ENCODE assay signal across 10 cellular contexts in the genomic region with DNA sequence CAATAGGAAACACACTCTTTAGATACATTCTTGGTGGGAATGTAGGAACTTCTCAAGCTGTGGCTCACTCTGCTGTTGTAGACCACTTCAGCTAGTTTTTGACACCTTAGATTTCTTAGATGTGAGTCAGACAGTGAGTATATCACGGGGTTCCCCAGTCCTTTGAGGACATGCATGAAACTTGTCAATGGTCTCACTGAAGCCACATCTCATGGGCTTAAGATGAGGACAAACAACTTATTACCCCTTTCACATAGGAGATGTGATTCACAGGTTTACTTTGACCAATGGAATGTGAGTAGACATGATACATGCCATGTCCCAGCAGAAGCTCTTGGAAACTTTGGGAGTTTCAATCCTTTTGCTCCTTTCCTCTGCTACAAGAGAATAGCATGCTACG.
DNase-seq lines count a peak whose midpoint lies in the region; ATAC-seq and FAIRE-seq lines count a peak whose summit lies in the region.
"Had no signal": no experiment of that assay in that cellular context is flagged by ENCODE, and none has a peak within 500 bp of the region (broad histone marks: within the 10 kb centered on the region; RNA-seq: fewer than 3 reads in every experiment).

No MANE protein-coding gene starts in this region.

- FAIRE-seq in frontal cortex (lab: Jason Lieb, UNC) = no peak

- intact Hi-C loops in dendritic cell treated with granulocyte-macrophage colony-stimulating factor and Interleukin-4, amounts not matched to agents 40 ng/mL and 50 ng/mL, for 4 days (cut with micrococcal nuclease) = no loop called here

- H3K36me3 Mint-ChIP-seq in dendritic cell treated with granulocyte-macrophage colony-stimulating factor and Interleukin-4, amounts not matched to agents 40 ng/mL and 50 ng/mL, for 4 days (ENCODE audit: low read depth) = no peaks in the 10 kb centered on the region

- H3K27ac Mint-ChIP-seq in dendritic cell treated with granulocyte-macrophage colony-stimulating factor and Interleukin-4, amounts not matched to agents 40 ng/mL and 50 ng/mL, for 4 days = peak overlapping the region; percentile 68

- no peaks in the 10 kb centered on the region for H3K27me3 Mint-ChIP-seq in dendritic cell treated with granulocyte-macrophage colony-stimulating factor and Interleukin-4, amounts not matched to agents 40 ng/mL and 50 ng/mL, for 4 days

- no peaks in the 10 kb centered on the region for H3K9me3 Mint-ChIP-seq in dendritic cell treated with granulocyte-macrophage colony-stimulating factor and Interleukin-4, amounts not matched to agents 40 ng/mL and 50 ng/mL, for 4 days

- H3K4me3 Mint-ChIP-seq in dendritic cell treated with granulocyte-macrophage colony-stimulating factor and Interleukin-4, amounts not matched to agents 40 ng/mL and 50 ng/mL, for 4 days = no peak overlapping the region

- peak; percentile 80 for ATAC-seq in GM19452 (IDR thresholded peaks at IDR 0.05; ENCODE audit: unreplicated experiment)
- ATAC-seq in HG03175 (IDR thresholded peaks at IDR 0.05; ENCODE audit: unreplicated experiment) = peak; percentile 54
- ATAC-seq: Panc1 had no signal

- peaks cover 35% of the 10 kb centered on the region for H3K4me1 Mint-ChIP-seq in dendritic cell treated with granulocyte-macrophage colony-stimulating factor and Interleukin-4, amounts not matched to agents 40 ng/mL and 50 ng/mL, for 4 days (ENCODE audit: low read depth)

- peak; percentile 79 for DNase-seq in ELR (ENCODE audit: low read depth)
- DNase-seq in superior temporal gyrus (ENCODE audit: extremely low spot score) = no peak
- DNase-seq in frontal cortex (ENCODE audit: low spot score in 2 of 2) = no peak
- DNase-seq in NCI-H1694 treated with DMSO at 0.1 percent for 48 hours (lab: John Stamatoyannopoulos, UW) = no peak
- DNase-seq in retina = no peak
- DNase-seq: GDM1 had no signal
